ENCODE assay signal across 39 cellular contexts in the genomic region with DNA sequence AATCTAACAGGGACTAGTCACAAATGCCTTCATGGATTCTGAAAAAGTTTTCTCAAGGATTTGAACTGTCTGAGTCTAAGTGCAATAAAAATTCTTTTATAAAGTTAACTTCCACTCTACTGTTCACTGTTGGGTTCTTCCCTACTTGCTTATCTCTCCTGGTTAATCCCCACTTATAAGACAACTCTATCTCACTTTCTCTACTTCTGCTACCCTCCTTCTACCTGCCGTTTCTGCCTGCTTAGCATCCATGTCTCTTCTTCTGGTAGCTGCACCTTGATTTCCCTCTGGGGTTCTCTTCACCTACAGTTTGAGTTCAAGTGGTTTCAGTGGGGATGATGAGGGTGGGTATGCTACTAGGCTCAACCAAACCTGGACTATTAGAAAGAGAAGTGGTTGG. TPM values are rescaled to one million over a fixed set of nuclear protein-coding genes. Genes with fewer than 3 reads are reported as not detected.
"Had no signal": no experiment of that assay in that cellular context is flagged by ENCODE, and none has a peak within 500 bp of the region (broad histone marks: within the 10 kb centered on the region; RNA-seq: fewer than 3 reads in every experiment).

No MANE protein-coding gene starts in this region.

- ATAC-seq: activated naive CD4-positive, alpha-beta T cell treated with anti-CD3 and anti-CD28 coated beads, Interleukin-2, amount 50 U/mL, for 72 hours; activated naive CD8-positive, alpha-beta T cell treated with anti-CD3 and anti-CD28 coated beads, Interleukin-2, amount 50 U/mL, for 24 hours; activated T-cell treated with anti-CD3 and anti-CD28 coated beads, Interleukin-2, amount 50 U/mL, for 4 hours; activated T-cell treated with anti-CD3 and anti-CD28 coated beads, Interleukin-2, amount 50 U/mL, for 72 hours; activated T-helper 17 cell treated with anti-CD3 and anti-CD28 coated beads, Interleukin-2, amount 50 U/mL, for 72 hours; body of pancreas had no signal

- DNase-seq: activated effector memory CD4-positive, alpha-beta T cell treated with anti-CD3 and anti-CD28 coated beads, Interleukin-2, amount 50 U/mL, for 16 hours; activated effector memory CD4-positive, alpha-beta T cell treated with Interleukin-2 at 50 U/mL for 16 hours; activated gamma-delta T cell; activated gamma-delta T cell treated with Interleukin-2 at 50 U/mL for 16 hours; activated naive CD4-positive, alpha-beta T cell; activated naive CD4-positive, alpha-beta T cell treated with anti-CD3 and anti-CD28 coated beads for 36 hours; activated naive CD4-positive, alpha-beta T cell treated with anti-CD3 and anti-CD28 coated beads, Interleukin-2, amount 10 ng/mL, durations not matched to agents 7 days and 5 days; activated naive CD4-positive, alpha-beta T cell treated with anti-CD3 and anti-CD28 coated beads, Interleukin-2, amount 50 U/mL, for 16 hours; activated naive CD4-positive, alpha-beta T cell treated with Interleukin-2 at 50 U/mL for 16 hours; activated naive CD8-positive, alpha-beta T cell treated with anti-CD3 and anti-CD28 coated beads for 36 hours; activated naive CD8-positive, alpha-beta T cell treated with anti-CD3 and anti-CD28 coated beads, Interleukin-2, amount 10 ng/mL, durations not matched to agents 7 days and 5 days; activated naive CD8-positive, alpha-beta T cell treated with anti-CD3 and anti-CD28 coated beads, Interleukin-2, amount 50 U/mL, for 24 hours; activated T-cell treated with anti-CD3 and anti-CD28 coated beads, Interleukin-2, amount 50 U/mL, for 1 hour; activated T-cell treated with anti-CD3 and anti-CD28 coated beads, Interleukin-2, amount 50 U/mL, for 24 hours; activated T-cell treated with anti-CD3 and anti-CD28 coated beads, Interleukin-2, amount 50 U/mL, for 4 hours; activated T-cell treated with anti-CD3 and anti-CD28 coated beads, Interleukin-2, amount 50 U/mL, for 48 hours; activated T-cell treated with anti-CD3 and anti-CD28 coated beads, Interleukin-2, amount 50 U/mL, for 72 hours; adrenal gland; amniotic stem cell; amygdala; anterior cingulate cortex; aorta; body of pancreas; brain microvascular endothelial cell; caudate nucleus; central memory CD4-positive, alpha-beta T cell; cerebellar nuclear complex had no signal

- H3K36me3 ChIP-seq: adrenal gland, brain microvascular endothelial cell, breast epithelium had no signal

- H3K4me1 ChIP-seq: adrenal gland, breast epithelium had no signal

- H3K9me3 ChIP-seq: adrenal gland, ascending aorta, body of pancreas, breast epithelium had no signal

- H3K27me3 ChIP-seq: adrenal gland, ascending aorta, body of pancreas, brain microvascular endothelial cell, breast epithelium had no signal

- H3K27ac ChIP-seq: adrenal gland, ascending aorta, body of pancreas, brain microvascular endothelial cell, breast epithelium had no signal

- H3K4me3 ChIP-seq: adrenal gland, ascending aorta, body of pancreas, breast epithelium had no signal

RNA-seq across cellular contexts. Expression of a gene that starts 6.0 kb away (rescaled TPM):
- total RNA-seq: activated naive CD4-positive, alpha-beta T cell treated with anti-CD3 and anti-CD28 coated beads for 36 hours; activated naive CD4-positive, alpha-beta T cell treated with anti-CD3 and anti-CD28 coated beads, Interleukin-2, amount 50 U/mL, for 72 hours; activated naive CD8-positive, alpha-beta T cell treated with anti-CD3 and anti-CD28 coated beads for 36 hours; activated naive CD8-positive, alpha-beta T cell treated with anti-CD3 and anti-CD28 coated beads, Interleukin-2, amount 10 ng/mL, durations not matched to agents 7 days and 5 days; activated T-cell treated with anti-CD3 and anti-CD28 coated beads, Interleukin-2, amount 50 U/mL, for 4 hours; activated T-cell treated with anti-CD3 and anti-CD28 coated beads, Interleukin-2, amount 50 U/mL, for 72 hours; activated T-helper 1 cell treated with anti-CD3 and anti-CD28 coated beads, Interleukin-12 subunit alpha, Interleukin-12 subunit beta, Interleukin-2, Interleukin-4 antibody, amounts not matched to agents 30 ng/mL and 10 ng/mL and 1 ng/mL, durations not matched to agents 14 hours and 24 hours and 36 hours; activated T-helper 17 cell treated with anti-CD3 and anti-CD28 coated beads, Interleukin-2, amount 50 U/mL, for 72 hours; activated T-helper 2 cell treated with anti-CD3 and anti-CD28 coated beads, Interferon-gamma antibody, Interleukin-2, Interleukin-4, amounts not matched to agents 10 μg/mL and 5 μg/mL and 100 μg/mL, durations not matched to agents 14 hours and 24 hours and 36 hours; adrenal gland; aorta; ascending aorta; astrocyte; body of pancreas; breast epithelium; bronchial epithelial cell; cardiac septum; cerebellum; chondrocyte had no signal
- polyA plus RNA-seq: adipose tissue, adrenal gland, aorta had no signal
